In the genomic region with DNA sequence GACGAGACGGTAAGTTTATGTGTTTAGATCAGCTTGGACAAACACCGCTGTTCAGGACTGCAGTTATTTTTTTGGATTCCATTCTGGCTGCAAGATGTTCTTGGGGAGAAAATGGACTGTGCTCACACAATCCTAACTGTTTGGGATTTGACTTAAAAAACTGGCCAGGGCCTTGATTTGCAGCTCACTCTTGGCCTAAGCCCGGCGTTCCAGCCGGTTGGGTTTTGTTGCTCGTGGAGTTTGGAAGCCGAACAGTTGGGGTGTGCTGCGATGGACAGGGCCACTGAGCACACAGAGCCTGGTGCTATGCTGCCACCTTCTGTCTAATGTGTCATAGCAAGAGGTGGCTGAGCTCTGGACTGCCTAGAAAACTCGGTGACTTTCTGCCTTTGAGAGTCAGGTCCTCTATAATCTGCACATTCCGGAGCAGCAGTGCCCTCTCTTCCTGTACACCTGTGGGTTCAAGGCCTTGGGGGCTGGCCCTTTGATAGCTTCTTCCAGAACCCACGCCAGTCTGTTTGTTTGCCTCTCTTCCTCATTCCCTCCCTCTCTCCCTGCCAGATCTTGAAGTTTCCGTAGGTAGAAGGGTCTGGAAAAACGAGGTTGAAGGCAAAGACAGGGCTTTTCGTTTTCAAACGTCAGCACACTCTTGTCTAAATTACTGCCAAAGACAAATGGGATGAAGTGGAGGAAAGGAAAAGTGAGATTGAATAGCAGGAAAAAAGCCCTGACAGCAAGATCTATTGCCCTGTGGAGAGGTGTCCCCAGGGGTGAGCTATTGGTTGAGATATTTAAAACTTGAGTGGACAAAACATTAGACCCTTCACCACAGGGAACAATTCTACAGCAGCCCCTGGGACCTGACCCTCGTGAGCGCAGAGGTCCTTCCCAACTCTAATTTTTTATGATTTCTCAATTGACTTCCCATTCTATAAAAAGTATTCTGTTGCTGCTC, we compare ENCODE assay signal across 8 cellular contexts.
DNase-seq lines count a peak whose midpoint lies in the region; ATAC-seq, FAIRE-seq and TF ChIP-seq lines count a peak whose summit lies in the region.

No MANE protein-coding gene starts in this region.

- no TSS peak for BruUV-seq in K562 (replicated peaks; lab: Mats Ljungman, UMichigan)

- 5% methylated on average over 12 of the region's 18 CpGs for WGBS in K562 (ENCODE audit: insufficient coverage, low coverage, missing lambda C conversion rate)
- 29% methylated on average over 18 of the region's 18 CpGs for WGBS in smooth muscle cell (ENCODE audit: low lambda C conversion rate)

- ATAC-seq in HG02571 (IDR thresholded peaks at IDR 0.05; ENCODE audit: unreplicated experiment) = peak; percentile 82
- ATAC-seq in K562 = peak; percentile 97
- ATAC-seq in HG03457 (IDR thresholded peaks at IDR 0.05; ENCODE audit: unreplicated experiment) = no peak

- H2AFZ ChIP-seq in K562 (ENCODE audit: low read depth, low read length) (no peak overlapping the region), smooth muscle cell (ENCODE audit: low read depth) (peak overlapping the region; percentile 45)

- FAIRE-seq in K562 (lab: Jason Lieb, UNC) = peak; percentile 75

- H3K27ac ChIP-seq in K562 (ENCODE audit: extremely low read depth, low read depth, low read length) = no peak overlapping the region
- no peak overlapping the region for H3K27ac ChIP-seq in smooth muscle cell (ENCODE audit: low read depth)

- peak; percentile 76 to 81 for TF ChIP-seq RAD21 in K562 (CRISPR knock-in tag; conservative IDR thresholded peaks at IDR 0.05 in 1 of 2, IDR thresholded peaks at IDR 0.05 in 1 of 2)

- TF ChIP-seq EP300 in K562 (IDR thresholded peaks at IDR 0.05; ENCODE audit: low read length) = no peak

- peak; percentile 45 for DNase-seq in NCI-H128 (lab: John Stamatoyannopoulos, UW; ENCODE audit: unreplicated experiment)
- peak; percentile 26 for DNase-seq in T1000 (lab: John Stamatoyannopoulos, UW)
- DNase-seq in K562 (ENCODE audit: extremely low read depth in 1 of 4, low spot score in 3 of 4) = peak; percentile 19 to 61 (median 38)
- DNase-seq in iPS DF 19.7 (ENCODE audit: low read depth, low spot score) = peak; percentile 74
- peak; percentile 28 for DNase-seq in smooth muscle cell (lab: John Stamatoyannopoulos, UW; ENCODE audit: unreplicated experiment)

- intact Hi-C loops in K562 (cut with micrococcal nuclease) = loop anchor here (10.0 kb wide), 2 partner anchors 180 to 910 kb away; no protein-coding TSS in a partner anchor

- TF ChIP-seq CTCF in GM12801 (IDR thresholded peaks at IDR 0.05; ENCODE audit: extremely low read depth, insufficient read length) (peak; percentile 49), K562 (IDR thresholded peaks at IDR 0.05 in 2 of 3, conservative IDR thresholded peaks at IDR 0.05 in 1 of 3; ENCODE audit: insufficient read depth in 2 of 3, low read depth in 1 of 3, low read length in 3 of 3) (peak; percentile 63 to 75 (median 68)), smooth muscle cell (IDR thresholded peaks at IDR 0.05; ENCODE audit: borderline replicate concordance, insufficient read depth, poor library complexity, severe bottlenecking) (peak; percentile 84)

- TF ChIP-seq POLR2A in K562 (conservative IDR thresholded peaks at IDR 0.05) = no peak

- H3K4me1 ChIP-seq in K562 (replicated peaks in 1 of 2; ENCODE audit: control insufficient read depth in 2 of 2, insufficient read depth in 2 of 2, low read length in 2 of 2) = no peaks in the 10 kb centered on the region
- peaks cover 22% of the 10 kb centered on the region for H3K4me1 ChIP-seq in smooth muscle cell (ENCODE audit: low read depth)

- CTCF ChIA-PET in K562 (lab: Yijun Ruan, JAX; ENCODE audit: low intra/inter-chr PET ratio) = interaction anchor here (0.6 to 0.7 kb wide), 2 partner anchors 768 to 1070 kb away, joined by 3 to 4 read pairs; no protein-coding TSS in a partner anchor

- H3K4me2 ChIP-seq in K562 (ENCODE audit: insufficient read depth, low read length) (no peak overlapping the region), smooth muscle cell (peak overlapping the region; percentile 70)

- H4K20me1 ChIP-seq in K562 (replicated peaks; ENCODE audit: control insufficient read depth, insufficient read depth, low read length) = no peaks in the 10 kb centered on the region
- H4K20me1 ChIP-seq in smooth muscle cell (ENCODE audit: low read depth) = no peaks in the 10 kb centered on the region

- peaks cover 8% of the 10 kb centered on the region for H3F3A ChIP-seq in smooth muscle cell (ENCODE audit: low read depth)

- POLR2A ChIA-PET in K562 (lab: Yijun Ruan, JAX) = no interaction called here

- H3K36me3 ChIP-seq in K562 (ENCODE audit: control insufficient read depth, insufficient read depth, low read length) (no peaks in the 10 kb centered on the region), smooth muscle cell (ENCODE audit: low read depth) (no peaks in the 10 kb centered on the region)

- no peaks in the 10 kb centered on the region for H3K9me3 ChIP-seq in K562 (replicated peaks; ENCODE audit: control insufficient read depth, insufficient read depth, low read depth, low read length)
- H3K9me3 ChIP-seq in smooth muscle cell (replicated peaks; ENCODE audit: low read depth) = no peaks in the 10 kb centered on the region

- H3K9ac ChIP-seq in K562 (ENCODE audit: insufficient read depth in 1 of 2, low read depth in 2 of 2, low read length in 2 of 2) = no peak overlapping the region
- H3K9ac ChIP-seq in smooth muscle cell (ENCODE audit: low read depth) = no peak overlapping the region

- no peaks in the 10 kb centered on the region for H3K9me1 ChIP-seq in K562 (ENCODE audit: control insufficient read depth, insufficient read depth, low read length)

- in situ Hi-C loops in K562 (cut with MboI) = no loop called here

- peaks cover 0 to 9% of the 10 kb centered on the region in 2 experiments; a peak in 3 of 5 replicates for H3K27me3 ChIP-seq in K562 (ENCODE audit: control insufficient read depth in 2 of 2, insufficient read depth in 2 of 2, low read length in 2 of 2)
- peaks cover 7% of the 10 kb centered on the region for H3K27me3 ChIP-seq in smooth muscle cell (ENCODE audit: low read depth)

- H3K4me3 ChIP-seq in K562 (no peak overlapping the region), smooth muscle cell (no peak overlapping the region)

- H3K79me2 ChIP-seq in K562 (ENCODE audit: control insufficient read depth, insufficient read depth, low read length) = no peaks in the 10 kb centered on the region
- H3K79me2 ChIP-seq in smooth muscle cell (ENCODE audit: low read depth) = no peaks in the 10 kb centered on the region

TF ChIP-seq in K562, 482 proteins besides CTCF, POLR2A, EP300 and RAD21 (continues in another document):
- TF ChIP-seq SAP30 (IDR thresholded peaks at IDR 0.05; ENCODE audit: borderline replicate concordance, insufficient read depth, low read depth, low read length, poor library complexity, severe bottlenecking) (no peak), PTRF (tag; IDR thresholded peaks at IDR 0.05) (no peak), CAMTA2 (CRISPR knock-in tag; conservative IDR thresholded peaks at IDR 0.05) (no peak), CBFA2T3 (IDR thresholded peaks at IDR 0.05) (no peak), ZNF197 (CRISPR knock-in tag; IDR thresholded peaks at IDR 0.05; ENCODE audit: low read depth) (no peak), JUND (IDR thresholded peaks at IDR 0.05; ENCODE audit: borderline replicate concordance, low read depth, low read length) (peak; percentile 28; the same call in 1 of the 2 replicates), JUND (tag; IDR thresholded peaks at IDR 0.05; ENCODE audit: borderline replicate concordance, low read depth, low read length) (no peak), CHD4 (IDR thresholded peaks at IDR 0.05; ENCODE audit: insufficient read depth, insufficient replicate concordance, low read depth, low read length, poor library complexity, severe bottlenecking) (no peak), BCOR (IDR thresholded peaks at IDR 0.05) (no peak), KLF1 (tag; IDR thresholded peaks at IDR 0.05) (no peak), ZNF165 (CRISPR knock-in tag; IDR thresholded peaks at IDR 0.05; ENCODE audit: borderline replicate concordance) (no peak), MBD2 (IDR thresholded peaks at IDR 0.05; ENCODE audit: borderline replicate concordance, low read depth) (no peak), KLF6 (CRISPR knock-in tag; IDR thresholded peaks at IDR 0.05; ENCODE audit: borderline replicate concordance) (no peak), STAG1 (CRISPR knock-in tag; IDR thresholded peaks at IDR 0.05; ENCODE audit: borderline replicate concordance) (peak; percentile 84; the same call in 1 of the 2 replicates), ELF4 (CRISPR knock-in tag; IDR thresholded peaks at IDR 0.05) (no peak), RBM15 (IDR thresholded peaks at IDR 0.05; ENCODE audit: insufficient read depth, low read length) (no peak), MCM2 (IDR thresholded peaks at IDR 0.05; ENCODE audit: low read depth) (no peak), JUNB (CRISPR knock-in tag; conservative IDR thresholded peaks at IDR 0.05) (no peak), HEY1 (CRISPR knock-in tag; IDR thresholded peaks at IDR 0.05; ENCODE audit: borderline replicate concordance) (no peak), FUS (optimal IDR thresholded peaks at IDR 0.05; ENCODE audit: low read depth, low read length) (no peak), HDAC2 (IDR thresholded peaks at IDR 0.05) (no peak), CREM (IDR thresholded peaks at IDR 0.05; ENCODE audit: low read depth) (peak; percentile 33; the same call in 1 of the 2 replicates), ELF1 (tag; IDR thresholded peaks at IDR 0.05) (no peak), SMC3 (conservative IDR thresholded peaks at IDR 0.05; ENCODE audit: insufficient read depth, low read depth, low read length) (peak; percentile 68), SMAD4 (CRISPR knock-in tag; conservative IDR thresholded peaks at IDR 0.05) (no peak), RUNX1 (IDR thresholded peaks at IDR 0.05; ENCODE audit: low read depth) (no peak), NCOA1 (IDR thresholded peaks at IDR 0.05; ENCODE audit: low read depth) (no peak), HMG20B (CRISPR knock-in tag; IDR thresholded peaks at IDR 0.05) (no peak), NR2C2 (CRISPR knock-in tag; IDR thresholded peaks at IDR 0.05) (no peak), NR2C2 (tag; IDR thresholded peaks at IDR 0.05) (no peak)
- TF ChIP-seq, protein P1, sequence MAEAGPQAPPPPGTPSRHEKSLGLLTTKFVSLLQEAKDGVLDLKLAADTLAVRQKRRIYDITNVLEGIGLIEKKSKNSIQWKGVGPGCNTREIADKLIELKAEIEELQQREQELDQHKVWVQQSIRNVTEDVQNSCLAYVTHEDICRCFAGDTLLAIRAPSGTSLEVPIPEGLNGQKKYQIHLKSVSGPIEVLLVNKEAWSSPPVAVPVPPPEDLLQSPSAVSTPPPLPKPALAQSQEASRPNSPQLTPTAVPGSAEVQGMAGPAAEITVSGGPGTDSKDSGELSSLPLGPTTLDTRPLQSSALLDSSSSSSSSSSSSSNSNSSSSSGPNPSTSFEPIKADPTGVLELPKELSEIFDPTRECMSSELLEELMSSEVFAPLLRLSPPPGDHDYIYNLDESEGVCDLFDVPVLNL (CRISPR knock-in tag; IDR thresholded peaks at IDR 0.05; ENCODE audit: low read depth) = no peak
